Comparison of ENCODE assay signal across 8 cellular contexts in genomic region chr3:32175607-32176197, GRCh38.
DNase-seq lines count a peak whose midpoint lies in the region; ATAC-seq, FAIRE-seq and TF ChIP-seq lines count a peak whose summit lies in the region.

No MANE protein-coding gene starts in this region.

- H3K27me3 ChIP-seq in osteoblast (ENCODE audit: insufficient read depth, low read length) = peaks cover 9% of the 10 kb centered on the region

- no peak overlapping the region for H3K27ac ChIP-seq in osteoblast (ENCODE audit: low read depth, low read length)

- H3K4me1 Mint-ChIP-seq in activated CD4-positive, alpha-beta T cell treated with anti-CD3 and anti-CD28 coated beads, Interleukin-2, amount 10 ng/mL, durations not matched to agents 24 days and 14 days = peaks cover 12% of the 10 kb centered on the region

- intact Hi-C loops in activated CD4-positive, alpha-beta T cell treated with anti-CD3 and anti-CD28 coated beads, Interleukin-2, amount 10 ng/mL, durations not matched to agents 24 days and 14 days (cut with micrococcal nuclease) = loop anchor here (2.0 to 5.0 kb wide), 4 partner anchors 62 to 489 kb away; partner anchors contain the start of gene CMTM8

- H4K20me1 ChIP-seq in osteoblast (ENCODE audit: insufficient read depth, low read length) = no peaks in the 10 kb centered on the region

- H3K79me2 ChIP-seq in osteoblast (ENCODE audit: insufficient read depth, low read length) = no peaks in the 10 kb centered on the region

- no peak for TF ChIP-seq POLR2A in GM12891 (IDR thresholded peaks at IDR 0.05; ENCODE audit: low read depth, low read length)

- no peak overlapping the region for H3K4me2 ChIP-seq in osteoblast (ENCODE audit: insufficient read depth, low read length)

- H3K36me3 ChIP-seq in osteoblast (ENCODE audit: insufficient read depth, low read length) = no peaks in the 10 kb centered on the region

- no peak for ATAC-seq in HG02981 (IDR thresholded peaks at IDR 0.05; ENCODE audit: unreplicated experiment)

- peak; percentile 23 for DNase-seq in AG09319 (ENCODE audit: extremely low read depth, low read depth)
- DNase-seq in GM12891 (ENCODE audit: insufficient read length, low spot score) = no peak
- peak; percentile 7 for DNase-seq in NCI-H226
- DNase-seq in activated CD4-positive, alpha-beta T cell treated with anti-CD3 and anti-CD28 coated beads, Interleukin-2, amount 10 ng/mL, durations not matched to agents 24 days and 14 days = peak; percentile 88
- DNase-seq in epithelial cell of proximal tubule (ENCODE audit: low read depth) = no peak
- peak; percentile 91 for DNase-seq in osteoblast (ENCODE audit: insufficient read length, low spot score, missing footprints)
- no peak for DNase-seq in UCSD-AML1 (lab: John Stamatoyannopoulos, UW; ENCODE audit: unreplicated experiment)

- no peak overlapping the region for H3K4me3 ChIP-seq in epithelial cell of proximal tubule (ENCODE audit: low read depth, low read length)
- H3K4me3 ChIP-seq in osteoblast (ENCODE audit: insufficient read depth, low read length) = no peak overlapping the region

- H3K4me1 ChIP-seq in osteoblast (ENCODE audit: insufficient read depth, low read length) = peaks cover 7% of the 10 kb centered on the region

- H3K9me3 ChIP-seq in osteoblast (ENCODE audit: low read depth, low read length) = no peaks in the 10 kb centered on the region

- H2AFZ ChIP-seq in osteoblast (ENCODE audit: low read length) = no peak overlapping the region

- no peak overlapping the region for H3K27ac Mint-ChIP-seq in activated CD4-positive, alpha-beta T cell treated with anti-CD3 and anti-CD28 coated beads, Interleukin-2, amount 10 ng/mL, durations not matched to agents 24 days and 14 days

- FAIRE-seq in GM12891 (lab: Jason Lieb, UNC) = peak; percentile 9

- no peak overlapping the region for H3K4me3 Mint-ChIP-seq in activated CD4-positive, alpha-beta T cell treated with anti-CD3 and anti-CD28 coated beads, Interleukin-2, amount 10 ng/mL, durations not matched to agents 24 days and 14 days

- peaks cover 5% of the 10 kb centered on the region for H3K9me3 Mint-ChIP-seq in activated CD4-positive, alpha-beta T cell treated with anti-CD3 and anti-CD28 coated beads, Interleukin-2, amount 10 ng/mL, durations not matched to agents 24 days and 14 days

- TF ChIP-seq CTCF in AG09319 (IDR thresholded peaks at IDR 0.05; ENCODE audit: low read depth, low read length) (peak; percentile 42), epithelial cell of proximal tubule (conservative IDR thresholded peaks at IDR 0.05; ENCODE audit: low read depth, low read length) (peak; percentile 83), osteoblast (IDR thresholded peaks at IDR 0.05; ENCODE audit: extremely low read depth, low read depth, low read length) (peak; percentile 76)

- peaks cover 12% of the 10 kb centered on the region for H3K36me3 Mint-ChIP-seq in activated CD4-positive, alpha-beta T cell treated with anti-CD3 and anti-CD28 coated beads, Interleukin-2, amount 10 ng/mL, durations not matched to agents 24 days and 14 days (ENCODE audit: low read depth)

- H3K27me3 Mint-ChIP-seq in activated CD4-positive, alpha-beta T cell treated with anti-CD3 and anti-CD28 coated beads, Interleukin-2, amount 10 ng/mL, durations not matched to agents 24 days and 14 days = peaks cover 4% of the 10 kb centered on the region

TF ChIP-seq in GM12891, 5 proteins besides CTCF, POLR2A, EP300 and RAD21:
- no peak for TF ChIP-seq TAF1 (IDR thresholded peaks at IDR 0.05; ENCODE audit: low read depth, low read length)

Comparison
In these comparisons a context has a peak if more than half of its experiments do, and no peak if none do; other contexts are left out.
1. DNase-seq: peak in AG09319 (single experiment), NCI-H226 (single experiment), activated CD4-positive, alpha-beta T cell treated with anti-CD3 and anti-CD28 coated beads, Interleukin-2, amount 10 ng/mL, durations not matched to agents 24 days and 14 days (single experiment) and osteoblast (single experiment); none in GM12891 (single experiment), epithelial cell of proximal tubule (single experiment) and UCSD-AML1 (single experiment).
2. Peak in every context shown above with its lines, with median percentiles within 50 percentile points of each other: CTCF ChIP-seq.